17 cellular contexts compared by ENCODE assay signal in genomic region chr12:44157359-44157758, GRCh38.
DNase-seq lines count a peak whose midpoint lies in the region; ATAC-seq and TF ChIP-seq lines count a peak whose summit lies in the region.
"Had no signal": no experiment of that assay in that cellular context is flagged by ENCODE, and none has a peak within 500 bp of the region (broad histone marks: within the 10 kb centered on the region; RNA-seq: fewer than 3 reads in every experiment).

No MANE protein-coding gene starts in this region.

- POLR2A ChIA-PET in Caco-2 (lab: Charles Lee) = no interaction called here

- DNase-seq in GM12865 (ENCODE audit: low read depth) (peak; percentile 25), Caco-2 (no peak), SHP77 treated with DMSO at 0.1 percent for 48 hours (lab: John Stamatoyannopoulos, UW) (no peak), SW 1271 (lab: John Stamatoyannopoulos, UW) (no peak), A172 (ENCODE audit: low spot score) (no peak)
- DNase-seq: activated T-cell treated with anti-CD3 and anti-CD28 coated beads, Interleukin-2, amount 50 U/mL, for 1 hour; COR-L47; foreskin fibroblast; immature natural killer cell; NCI-H1694; stimulated activated CD4-positive, alpha-beta T cell treated with anti-CD3 and anti-CD28 coated beads, Interleukin-1b, Interleukin-23, amount 100 ng/mL, for 48 hours had no signal

- no peaks in the 10 kb centered on the region for H3K27me3 ChIP-seq in Caco-2 (replicated peaks; ENCODE audit: control insufficient read depth, insufficient read depth, low read length)

- CTCF ChIA-PET in Caco-2 (lab: Charles Lee) = no interaction called here

- no peak overlapping the region for H3K4me3 Mint-ChIP-seq in Caco-2 (ENCODE audit: unreplicated experiment)
- H3K4me3 Mint-ChIP-seq: immature natural killer cell; stimulated activated effector memory CD8-positive, alpha-beta T cell treated with anti-CD3 and anti-CD28 coated beads, Interleukin-12 subunit alpha, Interleukin-12 subunit beta, amount 100 ng/mL, for 72 hours; WTC11 had no signal

- H3K9me3 Mint-ChIP-seq in Caco-2 (ENCODE audit: unreplicated experiment) = no peaks in the 10 kb centered on the region
- H3K9me3 Mint-ChIP-seq: stimulated activated effector memory CD8-positive, alpha-beta T cell treated with anti-CD3 and anti-CD28 coated beads, Interleukin-12 subunit alpha, Interleukin-12 subunit beta, amount 100 ng/mL, for 72 hours; WTC11 had no signal

- H3K4me3 ChIP-seq in GM12865 (ENCODE audit: low read depth, low read length) (no peak overlapping the region), Caco-2 (ENCODE audit: low read depth, low read length) (no peak overlapping the region)

- TF ChIP-seq CTCF in GM12865 (IDR thresholded peaks at IDR 0.05; ENCODE audit: insufficient read depth, low read depth, low read length, missing control alignments) = no peak
- TF ChIP-seq CTCF in Caco-2 (IDR thresholded peaks at IDR 0.05; ENCODE audit: insufficient read depth in 1 of 2, low read depth in 1 of 2, low read length in 1 of 2, severe bottlenecking in 1 of 2, unreplicated experiment in 1 of 2) = no peak

- H3K27me3 Mint-ChIP-seq in Caco-2 (ENCODE audit: insufficient read depth, unreplicated experiment) = no peaks in the 10 kb centered on the region

- no TSS peak for BruUV-seq in Caco-2 (replicated peaks; lab: Mats Ljungman, UMichigan)

- peaks cover 6% of the 10 kb centered on the region for H3K4me1 Mint-ChIP-seq in Caco-2 (ENCODE audit: low read depth, unreplicated experiment)
- H3K4me1 Mint-ChIP-seq: immature natural killer cell; stimulated activated effector memory CD8-positive, alpha-beta T cell treated with anti-CD3 and anti-CD28 coated beads, Interleukin-12 subunit alpha, Interleukin-12 subunit beta, amount 100 ng/mL, for 72 hours had no signal

- H3K27ac Mint-ChIP-seq in Caco-2 (ENCODE audit: unreplicated experiment) = no peak overlapping the region
- H3K27ac Mint-ChIP-seq: immature natural killer cell; stimulated activated effector memory CD8-positive, alpha-beta T cell treated with anti-CD3 and anti-CD28 coated beads, Interleukin-12 subunit alpha, Interleukin-12 subunit beta, amount 100 ng/mL, for 72 hours; WTC11 had no signal

- ATAC-seq in GM19372 (IDR thresholded peaks at IDR 0.05; ENCODE audit: low read depth, unreplicated experiment) = peak; percentile 94
- ATAC-seq in HG02642 (IDR thresholded peaks at IDR 0.05; ENCODE audit: poor library complexity, unreplicated experiment) = peak; percentile 81
- ATAC-seq in HG03432 (IDR thresholded peaks at IDR 0.05; ENCODE audit: unreplicated experiment) = peak; percentile 86
- ATAC-seq: HCT116; stimulated activated effector memory CD8-positive, alpha-beta T cell treated with anti-CD3 and anti-CD28 coated beads, Interleukin-12 subunit alpha, Interleukin-12 subunit beta, amount 100 ng/mL, for 72 hours; WTC11 had no signal

- no peaks in the 10 kb centered on the region for H3K36me3 ChIP-seq in Caco-2 (ENCODE audit: control insufficient read depth, insufficient read depth, low read length)

- H3K4me1 ChIP-seq in Caco-2 = no peaks in the 10 kb centered on the region

- H3K36me3 Mint-ChIP-seq in Caco-2 (ENCODE audit: insufficient read depth, unreplicated experiment) = no peaks in the 10 kb centered on the region
- H3K36me3 Mint-ChIP-seq: immature natural killer cell; stimulated activated effector memory CD8-positive, alpha-beta T cell treated with anti-CD3 and anti-CD28 coated beads, Interleukin-12 subunit alpha, Interleukin-12 subunit beta, amount 100 ng/mL, for 72 hours; WTC11 had no signal

- intact Hi-C loops in Caco-2 (cut with micrococcal nuclease; ENCODE audit: unreplicated experiment) = no loop called here

- no peaks in the 10 kb centered on the region for H3K9me3 ChIP-seq in Caco-2
